ENCODE assay signal across 9 cellular contexts in genomic region chr2:64035067-64035942, GRCh38. TPM values are rescaled to one million over a fixed set of nuclear protein-coding genes. Genes with fewer than 3 reads are reported as not detected.
A peak's percentile ranks its signal among the peaks of the same experiment; 100 is the strongest.
DNase-seq lines count a peak whose midpoint lies in the region; ATAC-seq and TF ChIP-seq lines count a peak whose summit lies in the region.
"Had no signal": no experiment of that assay in that cellular context is flagged by ENCODE, and none has a peak within 500 bp of the region (broad histone marks: within the 10 kb centered on the region; RNA-seq: fewer than 3 reads in every experiment).

No MANE protein-coding gene starts in this region.

- H3K4ac ChIP-seq in IMR-90 (ENCODE audit: low read depth, low read length): no peak overlapping the region

- no peak overlapping the region for H3K23ac ChIP-seq in IMR-90 (ENCODE audit: low read depth, low read length)

- POLR2A ChIA-PET in IMR-90 (lab: Charles Lee; ENCODE audit: unreplicated experiment): no interaction called here

- ATAC-seq in IMR-90 (ENCODE audit: low read depth) (peak; percentile 51; the same call in 1 of the 2 replicates), HG03460 (IDR thresholded peaks at IDR 0.05; ENCODE audit: unreplicated experiment) (no peak)

- TF ChIP-seq RAD21 in IMR-90 (IDR thresholded peaks at IDR 0.05; ENCODE audit: low read length): no peak

- H3K4me3 ChIP-seq in IMR-90 (ENCODE audit: insufficient read depth, low read depth, low read length): no peak overlapping the region
- H3K4me3 ChIP-seq: coronary artery had no signal

- H3K4me1 Mint-ChIP-seq in activated T-helper 2 cell treated with anti-CD3 and anti-CD28 coated beads, Interferon-gamma antibody, Interleukin-2, Interleukin-4, amounts not matched to agents 10 μg/mL and 5 μg/mL and 100 μg/mL, durations not matched to agents 14 hours and 24 hours and 36 hours (ENCODE audit: low read depth): peaks cover 47% of the 10 kb centered on the region

- no peak overlapping the region for H3K27ac ChIP-seq in IMR-90 (ENCODE audit: insufficient read depth, low read length)
- H3K27ac ChIP-seq: coronary artery had no signal

- H2BK120ac ChIP-seq in IMR-90 (ENCODE audit: low read depth, low read length): no peak overlapping the region

- no peak overlapping the region for H2BK5ac ChIP-seq in IMR-90 (ENCODE audit: low read depth, low read length, poor library complexity, severe bottlenecking)

- no peak overlapping the region for H2AFZ ChIP-seq in IMR-90 (replicated peaks; ENCODE audit: low read length, poor library complexity)

- H3K4me1 ChIP-seq in IMR-90 (ENCODE audit: control insufficient read depth, insufficient read depth, low read length): no peaks in the 10 kb centered on the region; the same call in 1 of the 2 replicates

- H3K9me1 ChIP-seq in IMR-90 (ENCODE audit: insufficient read depth, low read length): no peaks in the 10 kb centered on the region; the same call in 1 of the 2 replicates

- in situ Hi-C loops in IMR-90 (cut with MboI; ENCODE audit: low sequenced_read_pairs): loop anchor here (25.0 kb wide), 1 partner anchor 852 kb away; no protein-coding TSS in a partner anchor

- no peaks in the 10 kb centered on the region for H3K79me1 ChIP-seq in IMR-90 (ENCODE audit: low read depth in 1 of 2, low read length in 2 of 2)

- no peak overlapping the region for H3K56ac ChIP-seq in IMR-90 (ENCODE audit: extremely low read depth, insufficient read depth, low read length)

- H3K27ac Mint-ChIP-seq in activated T-helper 2 cell treated with anti-CD3 and anti-CD28 coated beads, Interferon-gamma antibody, Interleukin-2, Interleukin-4, amounts not matched to agents 10 μg/mL and 5 μg/mL and 100 μg/mL, durations not matched to agents 14 hours and 24 hours and 36 hours: peak overlapping the region; percentile 87

- H4K5ac ChIP-seq in IMR-90 (ENCODE audit: low read depth, low read length): no peak overlapping the region

- peak overlapping the region; percentile 44 for H3K4me3 Mint-ChIP-seq in activated T-helper 2 cell treated with anti-CD3 and anti-CD28 coated beads, Interferon-gamma antibody, Interleukin-2, Interleukin-4, amounts not matched to agents 10 μg/mL and 5 μg/mL and 100 μg/mL, durations not matched to agents 14 hours and 24 hours and 36 hours (ENCODE audit: low read depth)

- DNase-seq in NCI-H345 (lab: John Stamatoyannopoulos, UW) (peak; percentile 38), NCI-H345 treated with DMSO at 0.1 percent for 48 hours (lab: John Stamatoyannopoulos, UW; ENCODE audit: unreplicated experiment) (no peak), IMR-90 (peak; percentile 72), myocyte (ENCODE audit: low read depth) (peak; percentile 35), NAMALWA (ENCODE audit: low spot score) (no peak), SIG-M5 treated with dmso at 0.1 percent for 504 hours (lab: John Stamatoyannopoulos, UW; ENCODE audit: unreplicated experiment) (no peak)
- DNase-seq in activated T-helper 2 cell treated with anti-CD3 and anti-CD28 coated beads, Interferon-gamma antibody, Interleukin-2, Interleukin-4, amounts not matched to agents 10 μg/mL and 5 μg/mL and 100 μg/mL, durations not matched to agents 14 hours and 24 hours and 36 hours (ENCODE audit: low spot score): no peak

- H3K36me3 Mint-ChIP-seq in activated T-helper 2 cell treated with anti-CD3 and anti-CD28 coated beads, Interferon-gamma antibody, Interleukin-2, Interleukin-4, amounts not matched to agents 10 μg/mL and 5 μg/mL and 100 μg/mL, durations not matched to agents 14 hours and 24 hours and 36 hours (ENCODE audit: low read depth): peaks cover 21% of the 10 kb centered on the region

- H3K9me3 ChIP-seq in IMR-90 (ENCODE audit: control insufficient read depth, insufficient read depth, low read length): no peaks in the 10 kb centered on the region

- H2BK20ac ChIP-seq in IMR-90 (ENCODE audit: low read depth, low read length): no peak overlapping the region

- dilution Hi-C loops in IMR-90 (cut with HindIII; ENCODE audit: low sequenced_read_pairs, unreplicated experiment): no loop called here

- H2BK15ac ChIP-seq in IMR-90 (ENCODE audit: low read depth, low read length): no peak overlapping the region

- WGBS in IMR-90 (ENCODE audit: extremely low coverage in 2 of 2, insufficient read length in 1 of 2), 2 experiments: no CpG with 5 or more reads among the region's 4 CpGs

- H3K9ac ChIP-seq in IMR-90 (ENCODE audit: low read depth, low read length): no peak overlapping the region

- H3K9me3 Mint-ChIP-seq in activated T-helper 2 cell treated with anti-CD3 and anti-CD28 coated beads, Interferon-gamma antibody, Interleukin-2, Interleukin-4, amounts not matched to agents 10 μg/mL and 5 μg/mL and 100 μg/mL, durations not matched to agents 14 hours and 24 hours and 36 hours: peaks cover 27% of the 10 kb centered on the region

- H4K20me1 ChIP-seq in IMR-90 (ENCODE audit: insufficient read depth, low read length): no peaks in the 10 kb centered on the region

- peaks cover 2% of the 10 kb centered on the region; the same call in 1 of the 2 replicates for H3K27me3 ChIP-seq in IMR-90 (ENCODE audit: control insufficient read depth, insufficient read depth, low read length)

- no peaks in the 10 kb centered on the region for H3K27me3 Mint-ChIP-seq in activated T-helper 2 cell treated with anti-CD3 and anti-CD28 coated beads, Interferon-gamma antibody, Interleukin-2, Interleukin-4, amounts not matched to agents 10 μg/mL and 5 μg/mL and 100 μg/mL, durations not matched to agents 14 hours and 24 hours and 36 hours (ENCODE audit: low read depth)

- H3K18ac ChIP-seq in IMR-90 (ENCODE audit: low read depth, low read length): no peak overlapping the region

- CTCF ChIA-PET in IMR-90 (lab: Yijun Ruan, JAX): interaction anchor here (1.4 kb wide), 1 partner anchor 14 kb away, joined by 3 read pairs; no protein-coding TSS in a partner anchor

- H2AK9ac ChIP-seq in IMR-90 (replicated peaks; ENCODE audit: low read depth, low read length, poor library complexity): no peak overlapping the region

- TF ChIP-seq POLR2A in IMR-90 (IDR thresholded peaks at IDR 0.05; ENCODE audit: low read depth, low read length): no peak

- no peak overlapping the region for H2AK5ac ChIP-seq in IMR-90 (ENCODE audit: low read depth, low read length)

- no peak for TF ChIP-seq CTCF in IMR-90 (conservative IDR thresholded peaks at IDR 0.05; ENCODE audit: low read depth, low read length)

- intact Hi-C loops in IMR-90 (cut with micrococcal nuclease): no loop called here
- intact Hi-C loops in activated T-helper 2 cell treated with anti-CD3 and anti-CD28 coated beads, Interferon-gamma antibody, Interleukin-2, Interleukin-4, amounts not matched to agents 10 μg/mL and 5 μg/mL and 100 μg/mL, durations not matched to agents 14 hours and 24 hours and 36 hours (cut with micrococcal nuclease): loop anchor here (1.0 to 10.0 kb wide), 9 partner anchors 15 to 697 kb away; partner anchors contain the start of genes MDH1 and WDPCP

- H3K4me2 ChIP-seq in IMR-90 (ENCODE audit: low read depth, low read length): peak overlapping the region; percentile 59; the same call in 1 of the 2 replicates

- H4K91ac ChIP-seq in IMR-90 (ENCODE audit: insufficient read depth, low read depth, low read length): no peak overlapping the region

- no peaks in the 10 kb centered on the region for H3K36me3 ChIP-seq in IMR-90 (ENCODE audit: control insufficient read depth, insufficient read depth, low read length)

- no peak overlapping the region for H4K8ac ChIP-seq in IMR-90 (ENCODE audit: low read depth in 2 of 2, low read length in 2 of 2)

- BruUV-seq in IMR-90 (replicated peaks; lab: Mats Ljungman, UMichigan): no TSS peak

- no peak overlapping the region for H3K14ac ChIP-seq in IMR-90 (replicated peaks; ENCODE audit: low read depth, low read length)

TF ChIP-seq in IMR-90, 13 proteins besides CTCF, POLR2A, EP300 and RAD21 (continues in another document):
- TF ChIP-seq RCOR1 (IDR thresholded peaks at IDR 0.05; ENCODE audit: insufficient replicate concordance, low read length): no peak
- TF ChIP-seq CHD1 (IDR thresholded peaks at IDR 0.05; ENCODE audit: low read depth, low read length): no peak
- no peak for TF ChIP-seq RFX5 (IDR thresholded peaks at IDR 0.05; ENCODE audit: low read depth, low read length)
- TF ChIP-seq BHLHE40 (IDR thresholded peaks at IDR 0.05; ENCODE audit: low read depth, low read length): no peak
- no peak for TF ChIP-seq FOS (IDR thresholded peaks at IDR 0.05; ENCODE audit: low read depth, low read length)
- TF ChIP-seq CEBPB (IDR thresholded peaks at IDR 0.05; ENCODE audit: low read depth, low read length): no peak
- no peak for TF ChIP-seq NFE2L2 (IDR thresholded peaks at IDR 0.05; ENCODE audit: low read depth, low read length)
- TF ChIP-seq, protein P1, sequence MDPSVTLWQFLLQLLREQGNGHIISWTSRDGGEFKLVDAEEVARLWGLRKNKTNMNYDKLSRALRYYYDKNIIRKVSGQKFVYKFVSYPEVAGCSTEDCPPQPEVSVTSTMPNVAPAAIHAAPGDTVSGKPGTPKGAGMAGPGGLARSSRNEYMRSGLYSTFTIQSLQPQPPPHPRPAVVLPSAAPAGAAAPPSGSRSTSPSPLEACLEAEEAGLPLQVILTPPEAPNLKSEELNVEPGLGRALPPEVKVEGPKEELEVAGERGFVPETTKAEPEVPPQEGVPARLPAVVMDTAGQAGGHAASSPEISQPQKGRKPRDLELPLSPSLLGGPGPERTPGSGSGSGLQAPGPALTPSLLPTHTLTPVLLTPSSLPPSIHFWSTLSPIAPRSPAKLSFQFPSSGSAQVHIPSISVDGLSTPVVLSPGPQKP (IDR thresholded peaks at IDR 0.05; ENCODE audit: borderline replicate concordance, low read depth, low read length): no peak
- no peak for TF ChIP-seq SMC3 (IDR thresholded peaks at IDR 0.05; ENCODE audit: low read depth, low read length)
- no peak for TF ChIP-seq MXI1 (IDR thresholded peaks at IDR 0.05; ENCODE audit: borderline replicate concordance, low read depth, low read length)
- TF ChIP-seq, protein P2, sequence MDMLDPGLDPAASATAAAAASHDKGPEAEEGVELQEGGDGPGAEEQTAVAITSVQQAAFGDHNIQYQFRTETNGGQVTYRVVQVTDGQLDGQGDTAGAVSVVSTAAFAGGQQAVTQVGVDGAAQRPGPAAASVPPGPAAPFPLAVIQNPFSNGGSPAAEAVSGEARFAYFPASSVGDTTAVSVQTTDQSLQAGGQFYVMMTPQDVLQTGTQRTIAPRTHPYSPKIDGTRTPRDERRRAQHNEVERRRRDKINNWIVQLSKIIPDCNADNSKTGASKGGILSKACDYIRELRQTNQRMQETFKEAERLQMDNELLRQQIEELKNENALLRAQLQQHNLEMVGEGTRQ (IDR thresholded peaks at IDR 0.05; ENCODE audit: low read depth, low read length): no peak
- TF ChIP-seq MAFK (IDR thresholded peaks at IDR 0.05; ENCODE audit: low read depth, low read length): no peak

RNA-seq across cellular contexts. Expression of gene VPS54, which starts 16.1 kb away (rescaled TPM):
- total RNA-seq in IMR-90 (2012; rRNA removed): 18.1 and 23.3 TPM in 2 replicates
- polyA plus RNA-seq in IMR-90 (2012; rRNA removed): 5.2 and 7.1 TPM in 2 replicates
- polyA plus RNA-seq in IMR-90 (2012; cell fraction: cytosol; rRNA removed): 0.90 and 1.1 TPM in 2 replicates
- 1.6 and 15.7 TPM in 2 replicates for polyA plus RNA-seq in IMR-90 (2012; cell fraction: nucleus; rRNA removed; ENCODE audit: low replicate concordance)
- 15.9 and 16.0 TPM in 2 replicates for total RNA-seq in activated T-helper 2 cell treated with anti-CD3 and anti-CD28 coated beads, Interferon-gamma antibody, Interleukin-2, Interleukin-4, amounts not matched to agents 10 μg/mL and 5 μg/mL and 100 μg/mL, durations not matched to agents 14 hours and 24 hours and 36 hours
- 18.1 and 18.3 TPM in 2 replicates for total RNA-seq in myocyte
- 7.3 TPM for polyA plus RNA-seq in myocyte (2012)

Comparison
In these comparisons a context has a peak if more than half of its experiments do, and no peak if none do; other contexts are left out.
1. DNase-seq: peak in NCI-H345 (single experiment), IMR-90 (single experiment) and myocyte (single experiment); none in NCI-H345 treated with DMSO at 0.1 percent for 48 hours (single experiment), activated T-helper 2 cell treated with anti-CD3 and anti-CD28 coated beads, Interferon-gamma antibody, Interleukin-2, Interleukin-4, amounts not matched to agents 10 μg/mL and 5 μg/mL and 100 μg/mL, durations not matched to agents 14 hours and 24 hours and 36 hours (single experiment), NAMALWA (single experiment) and SIG-M5 treated with dmso at 0.1 percent for 504 hours (single experiment).